ENCODE assay signal across 1 cellular context in the genomic region with DNA sequence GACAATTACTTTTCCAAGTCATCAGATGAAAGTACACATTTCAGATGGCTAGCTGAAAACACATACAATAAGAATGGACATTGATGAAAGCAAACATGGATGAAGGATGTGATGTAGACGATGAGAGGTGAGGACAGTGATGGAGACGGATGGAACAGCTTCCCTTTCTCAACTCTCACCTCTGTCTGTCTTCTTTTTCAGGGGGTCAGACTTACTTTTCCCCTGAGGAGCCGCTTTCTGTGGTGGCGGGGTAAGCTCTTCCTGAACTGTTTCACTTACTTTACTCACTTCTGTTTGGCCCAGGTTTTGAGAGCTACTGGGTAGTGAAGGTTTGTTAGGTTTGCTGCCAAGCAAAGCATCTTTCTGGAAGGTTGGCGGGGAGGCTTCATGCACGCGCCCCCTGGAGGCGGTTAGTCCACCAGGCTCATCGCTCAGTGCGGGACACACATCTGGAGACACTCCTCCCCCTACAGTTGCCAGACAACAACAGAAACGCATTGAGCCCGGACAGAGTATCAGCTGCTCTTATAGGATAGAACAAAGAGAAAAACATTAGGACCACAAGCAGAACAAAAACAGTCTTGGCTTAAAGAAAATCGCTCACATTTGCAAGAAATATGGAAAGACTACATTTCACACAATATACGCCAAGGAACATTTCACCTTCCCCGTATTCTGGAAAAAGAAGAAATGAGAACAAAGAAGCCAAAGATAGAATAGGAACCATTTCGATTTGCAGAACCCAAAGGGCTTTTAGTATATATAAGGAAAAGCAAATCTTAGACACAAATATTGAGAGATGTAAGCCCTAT.
TF ChIP-seq lines count a peak whose summit lies in the region.

No MANE protein-coding gene starts in this region.

TF ChIP-seq in HepG2, 621 proteins besides CTCF, POLR2A, EP300 and RAD21 (continued from another document and continues in another):
- TF ChIP-seq, protein P1, sequence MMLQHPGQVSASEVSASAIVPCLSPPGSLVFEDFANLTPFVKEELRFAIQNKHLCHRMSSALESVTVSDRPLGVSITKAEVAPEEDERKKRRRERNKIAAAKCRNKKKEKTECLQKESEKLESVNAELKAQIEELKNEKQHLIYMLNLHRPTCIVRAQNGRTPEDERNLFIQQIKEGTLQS (CRISPR knock-in tag; IDR thresholded peaks at IDR 0.05): no peak
- TF ChIP-seq ZNF350 (CRISPR knock-in tag; IDR thresholded peaks at IDR 0.05; ENCODE audit: borderline replicate concordance, low read depth): peak; percentile 50; the same call in 1 of the 2 replicates
- no peak for TF ChIP-seq ZNF33B (CRISPR knock-in tag; IDR thresholded peaks at IDR 0.05)
- TF ChIP-seq, protein P2, sequence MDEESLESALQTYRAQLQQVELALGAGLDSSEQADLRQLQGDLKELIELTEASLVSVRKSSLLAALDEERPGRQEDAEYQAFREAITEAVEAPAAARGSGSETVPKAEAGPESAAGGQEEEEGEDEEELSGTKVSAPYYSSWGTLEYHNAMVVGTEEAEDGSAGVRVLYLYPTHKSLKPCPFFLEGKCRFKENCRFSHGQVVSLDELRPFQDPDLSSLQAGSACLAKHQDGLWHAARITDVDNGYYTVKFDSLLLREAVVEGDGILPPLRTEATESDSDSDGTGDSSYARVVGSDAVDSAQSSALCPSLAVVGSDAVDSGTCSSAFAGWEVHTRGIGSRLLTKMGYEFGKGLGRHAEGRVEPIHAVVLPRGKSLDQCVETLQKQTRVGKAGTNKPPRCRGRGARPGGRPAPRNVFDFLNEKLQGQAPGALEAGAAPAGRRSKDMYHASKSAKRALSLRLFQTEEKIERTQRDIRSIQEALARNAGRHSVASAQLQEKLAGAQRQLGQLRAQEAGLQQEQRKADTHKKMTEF (CRISPR knock-in tag; IDR thresholded peaks at IDR 0.05): peak; percentile 56; the same call in 1 of the 2 replicates
- TF ChIP-seq, protein P3, sequence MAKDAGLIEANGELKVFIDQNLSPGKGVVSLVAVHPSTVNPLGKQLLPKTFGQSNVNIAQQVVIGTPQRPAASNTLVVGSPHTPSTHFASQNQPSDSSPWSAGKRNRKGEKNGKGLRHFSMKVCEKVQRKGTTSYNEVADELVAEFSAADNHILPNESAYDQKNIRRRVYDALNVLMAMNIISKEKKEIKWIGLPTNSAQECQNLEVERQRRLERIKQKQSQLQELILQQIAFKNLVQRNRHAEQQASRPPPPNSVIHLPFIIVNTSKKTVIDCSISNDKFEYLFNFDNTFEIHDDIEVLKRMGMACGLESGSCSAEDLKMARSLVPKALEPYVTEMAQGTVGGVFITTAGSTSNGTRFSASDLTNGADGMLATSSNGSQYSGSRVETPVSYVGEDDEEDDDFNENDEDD (CRISPR knock-in tag; IDR thresholded peaks at IDR 0.05; ENCODE audit: borderline replicate concordance): peak; percentile 32; the same call in 1 of the 2 replicates
- no peak for TF ChIP-seq KLF6 (CRISPR knock-in tag; IDR thresholded peaks at IDR 0.05)
- peak; percentile 55; the same call in 1 of the 2 replicates for TF ChIP-seq RCOR2 (CRISPR knock-in tag; IDR thresholded peaks at IDR 0.05)
- TF ChIP-seq ZNF124 (CRISPR knock-in tag; IDR thresholded peaks at IDR 0.05): 0 out of 2 replicates have a peak, but pooled peaks have one; percentile 61
- no peak for TF ChIP-seq NR2F6 (IDR thresholded peaks at IDR 0.05)
- TF ChIP-seq NR2F6 (CRISPR knock-in tag; IDR thresholded peaks at IDR 0.05): peak; percentile 35; the same call in 1 of the 2 replicates
- TF ChIP-seq, protein P4, sequence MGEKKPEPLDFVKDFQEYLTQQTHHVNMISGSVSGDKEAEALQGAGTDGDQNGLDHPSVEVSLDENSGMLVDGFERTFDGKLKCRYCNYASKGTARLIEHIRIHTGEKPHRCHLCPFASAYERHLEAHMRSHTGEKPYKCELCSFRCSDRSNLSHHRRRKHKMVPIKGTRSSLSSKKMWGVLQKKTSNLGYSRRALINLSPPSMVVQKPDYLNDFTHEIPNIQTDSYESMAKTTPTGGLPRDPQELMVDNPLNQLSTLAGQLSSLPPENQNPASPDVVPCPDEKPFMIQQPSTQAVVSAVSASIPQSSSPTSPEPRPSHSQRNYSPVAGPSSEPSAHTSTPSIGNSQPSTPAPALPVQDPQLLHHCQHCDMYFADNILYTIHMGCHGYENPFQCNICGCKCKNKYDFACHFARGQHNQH (CRISPR knock-in tag; IDR thresholded peaks at IDR 0.05): peak; percentile 86
- TF ChIP-seq, protein P5, sequence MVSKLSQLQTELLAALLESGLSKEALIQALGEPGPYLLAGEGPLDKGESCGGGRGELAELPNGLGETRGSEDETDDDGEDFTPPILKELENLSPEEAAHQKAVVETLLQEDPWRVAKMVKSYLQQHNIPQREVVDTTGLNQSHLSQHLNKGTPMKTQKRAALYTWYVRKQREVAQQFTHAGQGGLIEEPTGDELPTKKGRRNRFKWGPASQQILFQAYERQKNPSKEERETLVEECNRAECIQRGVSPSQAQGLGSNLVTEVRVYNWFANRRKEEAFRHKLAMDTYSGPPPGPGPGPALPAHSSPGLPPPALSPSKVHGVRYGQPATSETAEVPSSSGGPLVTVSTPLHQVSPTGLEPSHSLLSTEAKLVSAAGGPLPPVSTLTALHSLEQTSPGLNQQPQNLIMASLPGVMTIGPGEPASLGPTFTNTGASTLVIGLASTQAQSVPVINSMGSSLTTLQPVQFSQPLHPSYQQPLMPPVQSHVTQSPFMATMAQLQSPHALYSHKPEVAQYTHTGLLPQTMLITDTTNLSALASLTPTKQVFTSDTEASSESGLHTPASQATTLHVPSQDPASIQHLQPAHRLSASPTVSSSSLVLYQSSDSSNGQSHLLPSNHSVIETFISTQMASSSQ (IDR thresholded peaks at IDR 0.05; ENCODE audit: low read depth): no peak
- TF ChIP-seq, protein P5 (CRISPR knock-in tag; IDR thresholded peaks at IDR 0.05; ENCODE audit: borderline replicate concordance): no peak
- TF ChIP-seq SAP130 (CRISPR knock-in tag; IDR thresholded peaks at IDR 0.05; ENCODE audit: low read depth): peak; percentile 76
- TF ChIP-seq, protein P6, sequence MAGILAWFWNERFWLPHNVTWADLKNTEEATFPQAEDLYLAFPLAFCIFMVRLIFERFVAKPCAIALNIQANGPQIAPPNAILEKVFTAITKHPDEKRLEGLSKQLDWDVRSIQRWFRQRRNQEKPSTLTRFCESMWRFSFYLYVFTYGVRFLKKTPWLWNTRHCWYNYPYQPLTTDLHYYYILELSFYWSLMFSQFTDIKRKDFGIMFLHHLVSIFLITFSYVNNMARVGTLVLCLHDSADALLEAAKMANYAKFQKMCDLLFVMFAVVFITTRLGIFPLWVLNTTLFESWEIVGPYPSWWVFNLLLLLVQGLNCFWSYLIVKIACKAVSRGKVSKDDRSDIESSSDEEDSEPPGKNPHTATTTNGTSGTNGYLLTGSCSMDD (CRISPR knock-in tag; IDR thresholded peaks at IDR 0.05): no peak
- peak; percentile 60; the same call in 1 of the 2 replicates for TF ChIP-seq SMYD3 (CRISPR knock-in tag; IDR thresholded peaks at IDR 0.05)
- TF ChIP-seq ZNF614 (CRISPR knock-in tag; IDR thresholded peaks at IDR 0.05; ENCODE audit: borderline replicate concordance): peak; percentile 69; the same call in 1 of the 2 replicates
- peak; percentile 23; the same call in 1 of the 2 replicates for TF ChIP-seq ZSCAN31 (CRISPR knock-in tag; IDR thresholded peaks at IDR 0.05; ENCODE audit: low read depth)
- 0 out of 2 replicates have a peak, but pooled peaks have one; percentile 47 for TF ChIP-seq ZNF205 (CRISPR knock-in tag; IDR thresholded peaks at IDR 0.05)
- TF ChIP-seq, protein P7, sequence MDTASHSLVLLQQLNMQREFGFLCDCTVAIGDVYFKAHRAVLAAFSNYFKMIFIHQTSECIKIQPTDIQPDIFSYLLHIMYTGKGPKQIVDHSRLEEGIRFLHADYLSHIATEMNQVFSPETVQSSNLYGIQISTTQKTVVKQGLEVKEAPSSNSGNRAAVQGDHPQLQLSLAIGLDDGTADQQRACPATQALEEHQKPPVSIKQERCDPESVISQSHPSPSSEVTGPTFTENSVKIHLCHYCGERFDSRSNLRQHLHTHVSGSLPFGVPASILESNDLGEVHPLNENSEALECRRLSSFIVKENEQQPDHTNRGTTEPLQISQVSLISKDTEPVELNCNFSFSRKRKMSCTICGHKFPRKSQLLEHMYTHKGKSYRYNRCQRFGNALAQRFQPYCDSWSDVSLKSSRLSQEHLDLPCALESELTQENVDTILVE (CRISPR knock-in tag; IDR thresholded peaks at IDR 0.05): no peak
- TF ChIP-seq ZSCAN29 (CRISPR knock-in tag; conservative IDR thresholded peaks at IDR 0.05): no peak
- peak; percentile 21 for TF ChIP-seq ASH2L (IDR thresholded peaks at IDR 0.05; ENCODE audit: insufficient read length, low read depth, low read length)
- TF ChIP-seq ZNF850 (CRISPR knock-in tag; conservative IDR thresholded peaks at IDR 0.05): no peak
- peak; percentile 85 for TF ChIP-seq SMC3 (IDR thresholded peaks at IDR 0.05; ENCODE audit: low read length)
- TF ChIP-seq, protein P8, sequence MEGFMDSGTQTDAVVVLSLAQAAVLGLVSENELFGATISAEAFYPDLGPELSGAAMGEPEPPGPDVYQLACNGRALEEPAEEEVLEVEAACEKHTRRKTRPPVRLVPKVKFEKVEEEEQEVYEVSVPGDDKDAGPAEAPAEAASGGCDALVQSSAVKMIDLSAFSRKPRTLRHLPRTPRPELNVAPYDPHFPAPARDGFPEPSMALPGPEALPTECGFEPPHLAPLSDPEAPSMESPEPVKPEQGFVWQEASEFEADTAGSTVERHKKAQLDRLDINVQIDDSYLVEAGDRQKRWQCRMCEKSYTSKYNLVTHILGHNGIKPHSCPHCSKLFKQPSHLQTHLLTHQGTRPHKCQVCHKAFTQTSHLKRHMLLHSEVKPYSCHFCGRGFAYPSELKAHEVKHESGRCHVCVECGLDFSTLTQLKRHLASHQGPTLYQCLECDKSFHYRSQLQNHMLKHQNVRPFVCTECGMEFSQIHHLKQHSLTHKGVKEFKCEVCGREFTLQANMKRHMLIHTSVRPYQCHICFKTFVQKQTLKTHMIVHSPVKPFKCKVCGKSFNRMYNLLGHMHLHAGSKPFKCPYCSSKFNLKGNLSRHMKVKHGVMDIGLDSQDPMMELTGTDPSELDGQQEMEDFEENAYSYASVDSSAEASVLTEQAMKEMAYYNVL (CRISPR knock-in tag; IDR thresholded peaks at IDR 0.05; ENCODE audit: borderline replicate concordance): 0 out of 2 replicates have a peak, but pooled peaks have one; percentile 33
- TF ChIP-seq KMT2A (CRISPR knock-in tag; IDR thresholded peaks at IDR 0.05): peak; percentile 52; the same call in 1 of the 2 replicates
- 0 out of 2 replicates have a peak, but pooled peaks have one; percentile 56 for TF ChIP-seq KAT7 (CRISPR knock-in tag; IDR thresholded peaks at IDR 0.05; ENCODE audit: borderline replicate concordance)
- TF ChIP-seq ZNF549 (CRISPR knock-in tag; IDR thresholded peaks at IDR 0.05): no peak
- TF ChIP-seq ZKSCAN5 (CRISPR knock-in tag; IDR thresholded peaks at IDR 0.05): no peak
- TF ChIP-seq PHF20 (CRISPR knock-in tag; IDR thresholded peaks at IDR 0.05): no peak
- TF ChIP-seq BCL6 (CRISPR knock-in tag; IDR thresholded peaks at IDR 0.05): peak; percentile 63
- TF ChIP-seq PHF8 (CRISPR knock-in tag; IDR thresholded peaks at IDR 0.05): no peak
- no peak for TF ChIP-seq ZNF235 (CRISPR knock-in tag; IDR thresholded peaks at IDR 0.05; ENCODE audit: borderline replicate concordance)
- TF ChIP-seq, protein P9, sequence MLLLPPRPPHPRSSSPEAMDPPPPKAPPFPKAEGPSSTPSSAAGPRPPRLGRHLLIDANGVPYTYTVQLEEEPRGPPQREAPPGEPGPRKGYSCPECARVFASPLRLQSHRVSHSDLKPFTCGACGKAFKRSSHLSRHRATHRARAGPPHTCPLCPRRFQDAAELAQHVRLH (CRISPR knock-in tag; IDR thresholded peaks at IDR 0.05; ENCODE audit: borderline replicate concordance, low read depth): peak; percentile 70; the same call in 1 of the 2 replicates
- TF ChIP-seq, protein P10, sequence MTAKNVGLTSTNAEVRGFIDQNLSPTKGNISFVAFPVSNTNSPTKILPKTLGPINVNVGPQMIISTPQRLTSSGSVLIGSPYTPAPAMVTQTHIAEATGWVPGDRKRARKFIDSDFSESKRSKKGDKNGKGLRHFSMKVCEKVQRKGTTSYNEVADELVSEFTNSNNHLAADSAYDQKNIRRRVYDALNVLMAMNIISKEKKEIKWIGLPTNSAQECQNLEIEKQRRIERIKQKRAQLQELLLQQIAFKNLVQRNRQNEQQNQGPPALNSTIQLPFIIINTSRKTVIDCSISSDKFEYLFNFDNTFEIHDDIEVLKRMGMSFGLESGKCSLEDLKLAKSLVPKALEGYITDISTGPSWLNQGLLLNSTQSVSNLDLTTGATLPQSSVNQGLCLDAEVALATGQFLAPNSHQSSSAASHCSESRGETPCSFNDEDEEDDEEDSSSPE (CRISPR knock-in tag; IDR thresholded peaks at IDR 0.05): peak; percentile 43; the same call in 1 of the 2 replicates
- TF ChIP-seq SNRNP70 (IDR thresholded peaks at IDR 0.05; ENCODE audit: low read depth, low read length): no peak
- no peak for TF ChIP-seq ZC3H4 (CRISPR knock-in tag; IDR thresholded peaks at IDR 0.05; ENCODE audit: borderline replicate concordance)
- no peak for TF ChIP-seq GABPA (IDR thresholded peaks at IDR 0.05; ENCODE audit: low read depth, low read length)
- no peak for TF ChIP-seq GABPA (CRISPR knock-in tag; IDR thresholded peaks at IDR 0.05; ENCODE audit: low read depth)
- no peak for TF ChIP-seq ZNF773 (CRISPR knock-in tag; IDR thresholded peaks at IDR 0.05; ENCODE audit: borderline replicate concordance)
